18 cellular contexts compared by ENCODE assay signal in the genomic region with DNA sequence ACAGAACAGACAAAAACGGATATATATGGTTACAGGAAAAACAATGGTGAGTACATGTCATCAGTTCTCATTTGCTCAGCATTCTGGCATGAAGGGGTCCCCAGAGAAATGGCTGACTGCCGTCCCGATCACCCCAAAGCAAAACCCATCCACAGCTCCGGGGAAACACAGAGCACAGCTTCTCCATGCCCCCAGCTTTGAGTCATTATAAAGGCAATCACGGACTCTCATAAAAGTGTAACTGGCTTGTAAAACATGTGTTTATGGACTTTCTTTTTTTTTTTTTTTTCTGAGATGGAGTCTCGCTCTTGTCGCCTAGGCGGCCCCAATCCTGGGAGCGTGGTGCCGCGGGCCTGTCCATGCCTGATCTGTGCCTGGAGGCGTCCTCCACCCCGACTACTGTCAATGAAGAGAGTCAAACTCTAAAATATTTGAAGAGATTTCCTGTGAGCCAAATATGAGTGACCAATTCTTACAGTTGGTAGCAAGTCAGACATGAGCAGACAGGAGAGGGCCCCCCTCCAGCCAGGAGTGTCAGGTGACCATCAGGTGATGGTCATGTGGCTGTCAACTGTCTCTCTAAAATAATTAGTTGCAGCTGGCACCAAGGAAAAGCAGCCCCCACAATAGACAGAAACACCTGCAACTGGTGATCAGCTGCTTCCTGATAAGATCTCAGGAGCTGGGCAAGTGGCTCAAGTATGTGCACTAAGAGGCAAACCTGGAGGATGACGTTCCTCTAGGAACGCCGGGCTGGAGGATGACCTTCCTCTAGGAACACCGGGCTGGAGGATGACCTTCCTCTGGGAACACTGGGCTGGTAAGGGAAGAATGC. TPM values are rescaled to one million over a fixed set of nuclear protein-coding genes. Genes with fewer than 3 reads are reported as not detected.
A peak's percentile ranks its signal among the peaks of the same experiment; 100 is the strongest.
DNase-seq lines count a peak whose midpoint lies in the region; FAIRE-seq and TF ChIP-seq lines count a peak whose summit lies in the region.
"Had no signal": no experiment of that assay in that cellular context is flagged by ENCODE, and none has a peak within 500 bp of the region (broad histone marks: within the 10 kb centered on the region; RNA-seq: fewer than 3 reads in every experiment).

No MANE protein-coding gene starts in this region.

- FAIRE-seq in endothelial cell of umbilical vein (lab: Jason Lieb, UNC), result peak; percentile 49
- FAIRE-seq: A204.1, astrocyte, H1 had no signal

- intact Hi-C loops in endothelial cell of umbilical vein (cut with micrococcal nuclease), result loop anchor here (1.0 kb wide), 1 partner anchor 18 kb away; no protein-coding TSS in a partner anchor
- intact Hi-C loops in activated T-helper 1 cell treated with anti-CD3 and anti-CD28 coated beads, Interleukin-12 subunit alpha, Interleukin-12 subunit beta, Interleukin-2, Interleukin-4 antibody, amounts not matched to agents 30 ng/mL and 10 ng/mL and 1 ng/mL, durations not matched to agents 14 hours and 24 hours and 36 hours (cut with micrococcal nuclease), result no loop called here

- peaks cover 63% of the 10 kb centered on the region for H3K4me1 Mint-ChIP-seq in activated T-helper 1 cell treated with anti-CD3 and anti-CD28 coated beads, Interleukin-12 subunit alpha, Interleukin-12 subunit beta, Interleukin-2, Interleukin-4 antibody, amounts not matched to agents 30 ng/mL and 10 ng/mL and 1 ng/mL, durations not matched to agents 14 hours and 24 hours and 36 hours (ENCODE audit: low read depth)
- H3K4me1 Mint-ChIP-seq: neural crest cell had no signal

- H3K4me1 ChIP-seq in endothelial cell of umbilical vein (ENCODE audit: control insufficient read depth, extremely low read depth, insufficient read depth, low read length), result peaks cover 29% of the 10 kb centered on the region

- no peak overlapping the region for H3K27ac Mint-ChIP-seq in activated T-helper 1 cell treated with anti-CD3 and anti-CD28 coated beads, Interleukin-12 subunit alpha, Interleukin-12 subunit beta, Interleukin-2, Interleukin-4 antibody, amounts not matched to agents 30 ng/mL and 10 ng/mL and 1 ng/mL, durations not matched to agents 14 hours and 24 hours and 36 hours
- H3K27ac Mint-ChIP-seq: stimulated activated naive CD8-positive, alpha-beta T cell treated with anti-CD3 and anti-CD28 coated beads, Interleukin-15, Interleukin-2, amounts not matched to agents 100 ng/mL and 50 ng/mL, for 24 hours had no signal

- no peak overlapping the region for H3K4me2 ChIP-seq in endothelial cell of umbilical vein (ENCODE audit: insufficient read depth, low read length)

- CTCF ChIA-PET in endothelial cell of umbilical vein (lab: Charles Lee), result interaction anchor here (0.9 to 1.9 kb wide), 2 partner anchors 21 to 22 kb away, joined by 3 to 11 read pairs; partner anchors contain the start of gene NOM1

- H2AFZ ChIP-seq in endothelial cell of umbilical vein (ENCODE audit: low read depth, low read length), result no peak overlapping the region

- no peak for TF ChIP-seq POLR2A in endothelial cell of umbilical vein (IDR thresholded peaks at IDR 0.05; ENCODE audit: low read depth, low read length)

- no peaks in the 10 kb centered on the region for H3K79me2 ChIP-seq in endothelial cell of umbilical vein (ENCODE audit: control insufficient read depth, insufficient read depth, low read length)

- H3K9ac ChIP-seq in endothelial cell of umbilical vein (replicated peaks; ENCODE audit: extremely low read depth, insufficient read depth, low read length), result no peak overlapping the region

- dilution Hi-C loops in endothelial cell of umbilical vein (cut with MboI; ENCODE audit: extremely low pct_ligation_motif_present, low sequenced_read_pairs), result no loop called here

- no peak overlapping the region for H3K4me3 Mint-ChIP-seq in activated T-helper 1 cell treated with anti-CD3 and anti-CD28 coated beads, Interleukin-12 subunit alpha, Interleukin-12 subunit beta, Interleukin-2, Interleukin-4 antibody, amounts not matched to agents 30 ng/mL and 10 ng/mL and 1 ng/mL, durations not matched to agents 14 hours and 24 hours and 36 hours
- H3K4me3 Mint-ChIP-seq: neural crest cell; stimulated activated naive CD8-positive, alpha-beta T cell treated with anti-CD3 and anti-CD28 coated beads, Interleukin-15, Interleukin-2, amounts not matched to agents 100 ng/mL and 50 ng/mL, for 24 hours had no signal

- POLR2A ChIA-PET in endothelial cell of umbilical vein (lab: Charles Lee), result no interaction called here

- no TSS peak for BruUV-seq in endothelial cell of umbilical vein (replicated peaks; lab: Mats Ljungman, UMichigan)

- no peak for TF ChIP-seq CTCF in endothelial cell of umbilical vein (IDR thresholded peaks at IDR 0.05; ENCODE audit: extremely low read depth in 1 of 2, insufficient read depth in 1 of 2, low read depth in 1 of 2, low read length in 2 of 2)

- no peaks in the 10 kb centered on the region for H4K20me1 ChIP-seq in endothelial cell of umbilical vein (replicated peaks; ENCODE audit: control insufficient read depth, extremely low read depth, insufficient read depth, low read length)

- H3K9me3 ChIP-seq in endothelial cell of umbilical vein (replicated peaks; ENCODE audit: control insufficient read depth, insufficient read depth, low read length), result no peaks in the 10 kb centered on the region
- H3K9me3 ChIP-seq: vagina had no signal

- no peaks in the 10 kb centered on the region for H3K36me3 ChIP-seq in endothelial cell of umbilical vein (ENCODE audit: control insufficient read depth in 2 of 2, extremely low read depth in 1 of 2, insufficient read depth in 2 of 2, low read length in 2 of 2)
- H3K36me3 ChIP-seq: vagina had no signal

- no peak overlapping the region for H3K27ac ChIP-seq in endothelial cell of umbilical vein (ENCODE audit: insufficient read depth, low read depth, low read length)
- H3K27ac ChIP-seq: coronary artery, skin epidermis, vagina had no signal

- H3K4me3 ChIP-seq in endothelial cell of umbilical vein (replicated peaks in 1 of 3; ENCODE audit: insufficient read depth in 1 of 3, low read depth in 1 of 3, low read length in 3 of 3), result no peak overlapping the region
- H3K4me3 ChIP-seq: coronary artery, skin epidermis had no signal

- H3K27me3 Mint-ChIP-seq in activated T-helper 1 cell treated with anti-CD3 and anti-CD28 coated beads, Interleukin-12 subunit alpha, Interleukin-12 subunit beta, Interleukin-2, Interleukin-4 antibody, amounts not matched to agents 30 ng/mL and 10 ng/mL and 1 ng/mL, durations not matched to agents 14 hours and 24 hours and 36 hours (ENCODE audit: insufficient read depth), result peaks cover 29% of the 10 kb centered on the region

- no peaks in the 10 kb centered on the region for H3K36me3 Mint-ChIP-seq in activated T-helper 1 cell treated with anti-CD3 and anti-CD28 coated beads, Interleukin-12 subunit alpha, Interleukin-12 subunit beta, Interleukin-2, Interleukin-4 antibody, amounts not matched to agents 30 ng/mL and 10 ng/mL and 1 ng/mL, durations not matched to agents 14 hours and 24 hours and 36 hours (ENCODE audit: low read depth)

- H3K9me1 ChIP-seq in endothelial cell of umbilical vein (replicated peaks; ENCODE audit: control insufficient read depth, extremely low read depth, insufficient read depth, low read length), result no peaks in the 10 kb centered on the region

- no peaks in the 10 kb centered on the region for H3K27me3 ChIP-seq in endothelial cell of umbilical vein (ENCODE audit: control insufficient read depth in 2 of 2, insufficient read depth in 2 of 2, low read length in 2 of 2)
- H3K27me3 ChIP-seq: vagina had no signal

- DNase-seq in NCI-H1417 (lab: John Stamatoyannopoulos, UW) (peak in 2 of 3 experiments; percentile 13 to 67), NCI-H1417 treated with DMSO at 0.1 percent for 48 hours (lab: John Stamatoyannopoulos, UW) (no peak), NCI-H774 (lab: John Stamatoyannopoulos, UW) (peak; percentile 23), endothelial cell of umbilical vein (ENCODE audit: low read depth, low spot score) (peak; percentile 94), pulmonary artery endothelial cell (ENCODE audit: low read depth, low spot score) (peak; percentile 88), cerebellum (ENCODE audit: low spot score) (no peak)
- no peak for DNase-seq in activated T-helper 1 cell treated with anti-CD3 and anti-CD28 coated beads, Interleukin-12 subunit alpha, Interleukin-12 subunit beta, Interleukin-2, Interleukin-4 antibody, amounts not matched to agents 30 ng/mL and 10 ng/mL and 1 ng/mL, durations not matched to agents 14 hours and 24 hours and 36 hours (ENCODE audit: low spot score)
- DNase-seq in activated CD8-positive, alpha-beta memory T cell treated with anti-CD3 and anti-CD28 coated beads for 24 hours, result no peak
- DNase-seq: activated gamma-delta T cell treated with Interleukin-2 at 50 U/mL for 16 hours, NCI-H1930 had no signal

- H3K9me3 Mint-ChIP-seq in activated T-helper 1 cell treated with anti-CD3 and anti-CD28 coated beads, Interleukin-12 subunit alpha, Interleukin-12 subunit beta, Interleukin-2, Interleukin-4 antibody, amounts not matched to agents 30 ng/mL and 10 ng/mL and 1 ng/mL, durations not matched to agents 14 hours and 24 hours and 36 hours, result no peaks in the 10 kb centered on the region
- H3K9me3 Mint-ChIP-seq: neural crest cell had no signal

RNA-seq across cellular contexts. Expression of gene NOM1, which starts 21.7 kb away (rescaled TPM):
- 36.7 and 38.6 TPM in 2 replicates for total RNA-seq in endothelial cell of umbilical vein
- 11.7 and 13.7 TPM in 2 replicates for polyA plus RNA-seq in endothelial cell of umbilical vein
- 9.7 and 9.9 TPM in 2 replicates for polyA plus RNA-seq in endothelial cell of umbilical vein (2011; cell fraction: cytosol; rRNA removed)
- 63.6 and 69.5 TPM in 2 replicates for polyA plus RNA-seq in endothelial cell of umbilical vein (2011; cell fraction: nucleus; rRNA removed)
- polyA plus RNA-seq in endothelial cell of umbilical vein (2012), result 14.7 and 21.4 TPM in 2 replicates
- 26.4 and 34.5 TPM in 2 replicates for polyA minus RNA-seq in endothelial cell of umbilical vein
- polyA minus RNA-seq in endothelial cell of umbilical vein (2011; cell fraction: cytosol; rRNA and poly(A)+ RNA removed), result 15.5 TPM
- polyA minus RNA-seq in endothelial cell of umbilical vein (2011; cell fraction: nucleus; rRNA and poly(A)+ RNA removed), result 35.2 and 63.8 TPM in 2 replicates
- 25.1 and 30.3 TPM in 2 replicates for total RNA-seq in pulmonary artery endothelial cell
- total RNA-seq in activated T-helper 1 cell treated with anti-CD3 and anti-CD28 coated beads, Interleukin-12 subunit alpha, Interleukin-12 subunit beta, Interleukin-2, Interleukin-4 antibody, amounts not matched to agents 30 ng/mL and 10 ng/mL and 1 ng/mL, durations not matched to agents 14 hours and 24 hours and 36 hours, result 46.4 and 50.9 TPM in 2 replicates
- total RNA-seq in cerebellum, result 32.4 TPM

RNA-seq across cellular contexts. Expression of gene LMBR1, which starts 34.8 kb away (rescaled TPM):
- total RNA-seq in endothelial cell of umbilical vein, result 57.7 and 72.9 TPM in 2 replicates
- 12.1 and 14.0 TPM in 2 replicates for polyA plus RNA-seq in endothelial cell of umbilical vein
- 13.8 and 15.7 TPM in 2 replicates for polyA plus RNA-seq in endothelial cell of umbilical vein (2011; cell fraction: cytosol; rRNA removed)
- polyA plus RNA-seq in endothelial cell of umbilical vein (2011; cell fraction: nucleus; rRNA removed), result 31.7 and 33.0 TPM in 2 replicates
- 23.9 and 29.0 TPM in 2 replicates for polyA plus RNA-seq in endothelial cell of umbilical vein (2012)
- 43.0 and 64.6 TPM in 2 replicates for polyA minus RNA-seq in endothelial cell of umbilical vein
- polyA minus RNA-seq in endothelial cell of umbilical vein (2011; cell fraction: cytosol; rRNA and poly(A)+ RNA removed), result 32.0 TPM
- polyA minus RNA-seq in endothelial cell of umbilical vein (2011; cell fraction: nucleus; rRNA and poly(A)+ RNA removed), result 118 and 129 TPM in 2 replicates
- 69.9 and 100 TPM in 2 replicates for total RNA-seq in pulmonary artery endothelial cell
- total RNA-seq in activated T-helper 1 cell treated with anti-CD3 and anti-CD28 coated beads, Interleukin-12 subunit alpha, Interleukin-12 subunit beta, Interleukin-2, Interleukin-4 antibody, amounts not matched to agents 30 ng/mL and 10 ng/mL and 1 ng/mL, durations not matched to agents 14 hours and 24 hours and 36 hours, result 53.5 and 55.5 TPM in 2 replicates
- 149 TPM for total RNA-seq in cerebellum

Comparison
In these comparisons a context has a peak if more than half of its experiments do, and no peak if none do; other contexts are left out.
1. DNase-seq: peak in NCI-H1417 (2 of 3), NCI-H774 (single experiment), endothelial cell of umbilical vein (single experiment) and pulmonary artery endothelial cell (single experiment); none in NCI-H1417 treated with DMSO at 0.1 percent for 48 hours (single experiment), activated T-helper 1 cell treated with anti-CD3 and anti-CD28 coated beads, Interleukin-12 subunit alpha, Interleukin-12 subunit beta, Interleukin-2, Interleukin-4 antibody, amounts not matched to agents 30 ng/mL and 10 ng/mL and 1 ng/mL, durations not matched to agents 14 hours and 24 hours and 36 hours (single experiment), cerebellum (single experiment) and activated CD8-positive, alpha-beta memory T cell treated with anti-CD3 and anti-CD28 coated beads for 24 hours (single experiment).